In genomic region chr7:38550881-38551280, GRCh38 we compare ENCODE assay signal across 14 cellular contexts.
"Had no signal": no experiment of that assay in that cellular context is flagged by ENCODE, and none has a peak within 500 bp of the region (broad histone marks: within the 10 kb centered on the region; RNA-seq: fewer than 3 reads in every experiment).

No MANE protein-coding gene starts in this region.

- H3K36me3 ChIP-seq: gastrocnemius medialis, heart left ventricle, left ventricle myocardium inferior had no signal

- DNase-seq: activated CD4-positive, alpha-beta T cell treated with anti-CD3 and anti-CD28 coated beads, Interleukin-2, amount 10 ng/mL, durations not matched to agents 24 days and 14 days; activated CD8-positive, alpha-beta T cell treated with anti-CD3 and anti-CD28 coated beads, Interleukin-2, amount 10 ng/mL, durations not matched to agents 7 days and 5 days; activated naive CD4-positive, alpha-beta T cell treated with anti-CD3 and anti-CD28 coated beads, Interleukin-2, amount 10 ng/mL, durations not matched to agents 7 days and 5 days; activated naive CD8-positive, alpha-beta T cell treated with anti-CD3 and anti-CD28 coated beads, Interleukin-2, amount 50 U/mL, for 24 hours; activated T-cell treated with anti-CD3 and anti-CD28 coated beads, Interleukin-2, amount 50 U/mL, for 4 hours; aorta; cerebellar nuclear complex; effector CD4-positive, alpha-beta T cell; gastrocnemius medialis; heart left ventricle; left ventricle myocardium inferior; stimulated activated CD8-positive, alpha-beta memory T cell treated with anti-CD3 and anti-CD28 coated beads, Interleukin-4, amount 100 ng/mL, for 48 hours; stimulated activated naive CD4-positive, alpha-beta T cell had no signal

- H3K4me1 ChIP-seq: gastrocnemius medialis, heart left ventricle, left ventricle myocardium inferior had no signal

- ATAC-seq: activated CD8-positive, alpha-beta T cell treated with anti-CD3 and anti-CD28 coated beads, Interleukin-2, amount 10 ng/mL, durations not matched to agents 7 days and 5 days; activated naive CD8-positive, alpha-beta T cell treated with anti-CD3 and anti-CD28 coated beads, Interleukin-2, amount 50 U/mL, for 24 hours; activated T-cell treated with anti-CD3 and anti-CD28 coated beads, Interleukin-2, amount 50 U/mL, for 4 hours; gastrocnemius medialis; heart left ventricle had no signal

- H3K27me3 ChIP-seq: gastrocnemius medialis, heart left ventricle had no signal

- FAIRE-seq: bronchial epithelial cell had no signal

- H3K4me3 ChIP-seq: gastrocnemius medialis, heart left ventricle, left ventricle myocardium inferior had no signal

- H3K9me3 ChIP-seq: gastrocnemius medialis, heart left ventricle, left ventricle myocardium inferior had no signal

- H3K27ac ChIP-seq: gastrocnemius medialis, heart left ventricle, left ventricle myocardium inferior had no signal
